In genomic region chr3:85342915-85343314, GRCh38 we compare ENCODE assay signal across 8 cellular contexts.
A peak's percentile ranks its signal among the peaks of the same experiment; 100 is the strongest.
DNase-seq lines count a peak whose midpoint lies in the region; ATAC-seq and TF ChIP-seq lines count a peak whose summit lies in the region.

No MANE protein-coding gene starts in this region.

- H3K27me3 ChIP-seq in mesendoderm (ENCODE audit: insufficient read depth, low read length, poor library complexity): no peaks in the 10 kb centered on the region

- H2AK5ac ChIP-seq in mesendoderm (ENCODE audit: low read length): no peak overlapping the region

- H3K79me1 ChIP-seq in mesendoderm (ENCODE audit: low read length): no peaks in the 10 kb centered on the region

- no peaks in the 10 kb centered on the region for H3K27me3 Mint-ChIP-seq in activated CD4-positive, alpha-beta T cell treated with anti-CD3 and anti-CD28 coated beads, Interleukin-2, amount 10 ng/mL, durations not matched to agents 7 days and 5 days

- H2BK5ac ChIP-seq in mesendoderm (ENCODE audit: low read length): no peak overlapping the region

- H3K36me3 ChIP-seq in mesendoderm (ENCODE audit: control insufficient read depth, insufficient read depth, low read length): no peaks in the 10 kb centered on the region

- H3K36me3 Mint-ChIP-seq in activated CD4-positive, alpha-beta T cell treated with anti-CD3 and anti-CD28 coated beads, Interleukin-2, amount 10 ng/mL, durations not matched to agents 7 days and 5 days (ENCODE audit: low read depth): no peaks in the 10 kb centered on the region

- H3K4ac ChIP-seq in mesendoderm (ENCODE audit: low read depth, low read length): no peak overlapping the region

- no peak overlapping the region for H3K56ac ChIP-seq in mesendoderm (ENCODE audit: low read length)

- no peak overlapping the region for H3K4me3 ChIP-seq in mesendoderm (ENCODE audit: low read length)

- no CpG with 5 or more reads among the region's 3 CpGs for WGBS in mesendoderm (ENCODE audit: extremely low coverage, insufficient coverage, low lambda C conversion rate)

- peaks cover under 1% of the 10 kb centered on the region for H3K9me3 Mint-ChIP-seq in activated CD4-positive, alpha-beta T cell treated with anti-CD3 and anti-CD28 coated beads, Interleukin-2, amount 10 ng/mL, durations not matched to agents 7 days and 5 days

- POLR2A ChIA-PET in activated CD4-positive, alpha-beta T cell treated with anti-CD3 and anti-CD28 coated beads, Interleukin-2, amount 10 ng/mL, durations not matched to agents 7 days and 5 days (lab: Charles Lee): no interaction called here

- H3K27ac ChIP-seq in VCaP (no peak overlapping the region), mesendoderm (ENCODE audit: low read depth, low read length) (no peak overlapping the region)

- ATAC-seq in HG03342 (IDR thresholded peaks at IDR 0.05; ENCODE audit: unreplicated experiment): no peak

- no peak overlapping the region for H4K5ac ChIP-seq in mesendoderm (ENCODE audit: low read length)

- DNase-seq in Kasumi-1 (lab: John Stamatoyannopoulos, UW) (peak; percentile 47 to 48), mesendoderm (peak; percentile 36), GF-D8 (lab: John Stamatoyannopoulos, UW) (no peak)
- no peak for DNase-seq in activated CD4-positive, alpha-beta T cell treated with anti-CD3 and anti-CD28 coated beads, Interleukin-2, amount 10 ng/mL, durations not matched to agents 7 days and 5 days
- DNase-seq in stimulated activated CD4-positive, alpha-beta T cell treated with anti-CD3 and anti-CD28 coated beads, Interleukin-1b, Interleukin-23, amount 100 ng/mL, for 48 hours: no peak

- H2BK15ac ChIP-seq in mesendoderm (replicated peaks; ENCODE audit: low read depth): no peak overlapping the region

- H3K27ac Mint-ChIP-seq in activated CD4-positive, alpha-beta T cell treated with anti-CD3 and anti-CD28 coated beads, Interleukin-2, amount 10 ng/mL, durations not matched to agents 7 days and 5 days: no peak overlapping the region

- H4K8ac ChIP-seq in mesendoderm (ENCODE audit: low read depth, low read length): no peak overlapping the region

- no peak overlapping the region for H3K23ac ChIP-seq in mesendoderm (ENCODE audit: low read length)

- H3K4me1 ChIP-seq in mesendoderm (ENCODE audit: control insufficient read depth, low read depth, low read length): no peaks in the 10 kb centered on the region

- no peak overlapping the region for H3K9ac ChIP-seq in mesendoderm (ENCODE audit: low read length)

- H3K79me2 ChIP-seq in mesendoderm (ENCODE audit: control insufficient read depth, insufficient read depth, low read length): no peaks in the 10 kb centered on the region

- TF ChIP-seq CTCF in GM12873 (IDR thresholded peaks at IDR 0.05; ENCODE audit: insufficient read depth, low read depth, low read length, missing control alignments): peak; percentile 39
- peak; percentile 90 for TF ChIP-seq CTCF in VCaP (conservative IDR thresholded peaks at IDR 0.05)

- H2BK120ac ChIP-seq in mesendoderm (ENCODE audit: low read depth, low read length): no peak overlapping the region

- no peaks in the 10 kb centered on the region for H3K4me1 Mint-ChIP-seq in activated CD4-positive, alpha-beta T cell treated with anti-CD3 and anti-CD28 coated beads, Interleukin-2, amount 10 ng/mL, durations not matched to agents 7 days and 5 days

- no peak overlapping the region for H3K18ac ChIP-seq in mesendoderm (ENCODE audit: low read length)

- CTCF ChIA-PET in activated CD4-positive, alpha-beta T cell treated with anti-CD3 and anti-CD28 coated beads, Interleukin-2, amount 10 ng/mL, durations not matched to agents 7 days and 5 days (lab: Charles Lee): no interaction called here

- H3K4me3 Mint-ChIP-seq in activated CD4-positive, alpha-beta T cell treated with anti-CD3 and anti-CD28 coated beads, Interleukin-2, amount 10 ng/mL, durations not matched to agents 7 days and 5 days: no peak overlapping the region

- H3K4me2 ChIP-seq in mesendoderm (ENCODE audit: low read length): no peak overlapping the region

Comparison
In these comparisons a context has a peak if more than half of its experiments do, and no peak if none do; other contexts are left out.
1. DNase-seq: peak in Kasumi-1 (2 of 2) and mesendoderm (single experiment); none in GF-D8 (single experiment), activated CD4-positive, alpha-beta T cell treated with anti-CD3 and anti-CD28 coated beads, Interleukin-2, amount 10 ng/mL, durations not matched to agents 7 days and 5 days (single experiment) and stimulated activated CD4-positive, alpha-beta T cell treated with anti-CD3 and anti-CD28 coated beads, Interleukin-1b, Interleukin-23, amount 100 ng/mL, for 48 hours (single experiment).